12 cellular contexts compared by ENCODE assay signal in genomic region chr15:64045106-64045435, GRCh38. TPM values are rescaled to one million over a fixed set of nuclear protein-coding genes. Genes with fewer than 3 reads are reported as not detected.
DNase-seq lines count a peak whose midpoint lies in the region; ATAC-seq and TF ChIP-seq lines count a peak whose summit lies in the region.
"Had no signal": no experiment of that assay in that cellular context is flagged by ENCODE, and none has a peak within 500 bp of the region (broad histone marks: within the 10 kb centered on the region; RNA-seq: fewer than 3 reads in every experiment).

No MANE protein-coding gene starts in this region.

- H3K36me3 Mint-ChIP-seq in CD14-positive monocyte: peaks cover 0 to 4% of the 10 kb centered on the region in 2 donors
- H3K36me3 Mint-ChIP-seq in osteocyte (ENCODE audit: unreplicated experiment): peaks cover 5% of the 10 kb centered on the region

- H3K4me3 Mint-ChIP-seq in CD14-positive monocyte: peak overlapping the region; percentile 64 to 80
- H3K4me3 Mint-ChIP-seq in osteocyte (ENCODE audit: unreplicated experiment): peak overlapping the region; percentile 72

- no peak for DNase-seq in CD14-positive monocyte (ENCODE audit: low spot score)
- DNase-seq in HCT116 (ENCODE audit: low read depth, low spot score): no peak
- no peak for DNase-seq in epithelial cell of esophagus (ENCODE audit: low read depth)
- DNase-seq in osteocyte (ENCODE audit: extremely low spot score, unreplicated experiment): no peak
- no peak for DNase-seq in SKM-1 (lab: John Stamatoyannopoulos, UW; ENCODE audit: unreplicated experiment)
- DNase-seq in GM10248 (ENCODE audit: extremely low spot score): no peak
- no peak for DNase-seq in ovary
- DNase-seq: NCI-H1930; stimulated activated CD4-positive, alpha-beta T cell treated with anti-CD3 and anti-CD28 coated beads, Interleukin-4, amount 100 ng/mL, for 24 hours; trophoblast cell had no signal

- H3K36me3 ChIP-seq in HCT116 (ENCODE audit: control insufficient read depth in 1 of 2, insufficient read depth in 2 of 2, low read length in 2 of 2) (no peaks in the 10 kb centered on the region), ovary (no peaks in the 10 kb centered on the region)

- intact Hi-C loops in CD14-positive monocyte (cut with micrococcal nuclease) (no loop called here), HCT116 (cut with micrococcal nuclease) (loop anchor here (5.0 to 10.0 kb wide), 2 partner anchors 130 to 293 kb away; no protein-coding TSS in a partner anchor), ovary (cut with DNase I) (loop anchor here in 2 of 4 donors (5.0 to 10.0 kb wide), 2 partner anchors 288 to 290 kb away; no protein-coding TSS in a partner anchor)

- CTCF ChIA-PET in HCT116 (lab: Charles Lee) (interaction anchor here (2.3 kb wide), 1 partner anchor 435 kb away, joined by 17 read pairs; no protein-coding TSS in a partner anchor), GM10248 (lab: Yijun Ruan, JAX) (interaction anchor here (0.6 to 8.9 kb wide), 34 partner anchors 8 to 997 kb away, joined by 3 to 68 read pairs (median 6); no protein-coding TSS in a partner anchor)

- H3K4me1 Mint-ChIP-seq in CD14-positive monocyte (peaks cover 58% of the 10 kb centered on the region), osteocyte (ENCODE audit: unreplicated experiment) (peaks cover 29% of the 10 kb centered on the region)

- H3K79me2 ChIP-seq in HCT116 (ENCODE audit: insufficient read depth, low read length): no peaks in the 10 kb centered on the region

- no peak for TF ChIP-seq POLR2A in HCT116 (IDR thresholded peaks at IDR 0.05; ENCODE audit: borderline replicate concordance, extremely low read depth, insufficient read depth, insufficient read length)
- no peak for TF ChIP-seq POLR2A in ovary (IDR thresholded peaks at IDR 0.05)

- peaks cover 5 to 14% of the 10 kb centered on the region in 2 experiments; a peak in 2 of 4 replicates for H3K4me1 ChIP-seq in HCT116 (ENCODE audit: control insufficient read depth in 1 of 2, insufficient read depth in 2 of 2, low read length in 2 of 2)
- H3K4me1 ChIP-seq in ovary (ENCODE audit: insufficient read depth): peaks cover 13% of the 10 kb centered on the region

- POLR2A ChIA-PET in HCT116 (lab: Charles Lee) (no interaction called here), GM10248 (lab: Yijun Ruan, JAX) (interaction anchor here (0.5 to 1.0 kb wide), 2 partner anchors 49 to 144 kb away, joined by 3 read pairs; partner anchors contain the start of gene CIAO2A)

- H3K4me2 ChIP-seq in HCT116 (ENCODE audit: low read length): peak overlapping the region; percentile 76; the same call in 1 of the 2 replicates

- H2AFZ ChIP-seq in HCT116 (ENCODE audit: low read depth, low read length, poor library complexity, severe bottlenecking): no peak overlapping the region

- H3K27ac ChIP-seq in HCT116 (ENCODE audit: low read depth, low read length) (no peak overlapping the region), ovary (no peak overlapping the region)

- RAD21 ChIA-PET in HCT116 (lab: Charles Lee; ENCODE audit: low non-redundant PET in 1 of 2, low total read pairs in 2 of 2, uncharacterized antibody in 2 of 2, unreplicated experiment in 2 of 2): no interaction called here

- no peaks in the 10 kb centered on the region for H3K9me3 ChIP-seq in HCT116 (ENCODE audit: control insufficient read depth in 1 of 2, insufficient read depth in 1 of 2, low read depth in 1 of 2, low read length in 2 of 2)
- H3K9me3 ChIP-seq in ovary: no peaks in the 10 kb centered on the region
- H3K9me3 ChIP-seq: mucosa of descending colon had no signal

- no peaks in the 10 kb centered on the region for H4K20me1 ChIP-seq in HCT116 (ENCODE audit: insufficient read depth)

- H3K27me3 ChIP-seq in HCT116 (ENCODE audit: insufficient read depth, low read length): no peaks in the 10 kb centered on the region
- H3K27me3 ChIP-seq in ovary: no peaks in the 10 kb centered on the region

- no peak for TF ChIP-seq EP300 in ovary (IDR thresholded peaks at IDR 0.05)

- 86 to 92% (median 91%) methylated on average over 5 of the region's 5 CpGs for WGBS in ovary, 3 donors

- no peak for TF ChIP-seq CTCF in CD14-positive monocyte (IDR thresholded peaks at IDR 0.05)
- TF ChIP-seq CTCF in HCT116 (IDR thresholded peaks at IDR 0.05 in 2 of 3, conservative IDR thresholded peaks at IDR 0.05 in 1 of 3; ENCODE audit: borderline replicate concordance in 1 of 3, insufficient read depth in 1 of 3, low read depth in 2 of 3, low read length in 2 of 3): no peak
- TF ChIP-seq CTCF in epithelial cell of esophagus (IDR thresholded peaks at IDR 0.05; ENCODE audit: insufficient read depth, low read depth, low read length, missing control alignments): no peak
- no peak for TF ChIP-seq CTCF in osteocyte (IDR thresholded peaks at IDR 0.05)
- no peak for TF ChIP-seq CTCF in GM10248 (IDR thresholded peaks at IDR 0.05; ENCODE audit: control extremely low read depth, extremely low read depth, low read depth, missing control alignments)
- no peak for TF ChIP-seq CTCF in ovary (IDR thresholded peaks at IDR 0.05)

- no TSS peak for BruUV-seq in HCT116 (replicated peaks; lab: Mats Ljungman, UMichigan)

- H3K9me3 Mint-ChIP-seq in CD14-positive monocyte (peaks cover 0 to 2% (median 0%) of the 10 kb centered on the region in 7 donors), osteocyte (ENCODE audit: unreplicated experiment) (no peaks in the 10 kb centered on the region)

- peaks cover 28 to 45% (median 41%) of the 10 kb centered on the region in 3 donors for H3K27me3 Mint-ChIP-seq in CD14-positive monocyte (ENCODE audit: low read depth in 3 of 3)
- H3K27me3 Mint-ChIP-seq in osteocyte (ENCODE audit: unreplicated experiment): no peaks in the 10 kb centered on the region

- H3K27ac Mint-ChIP-seq in CD14-positive monocyte (peak overlapping the region in 5 of 7 donors; percentile 45 to 78 (median 54)), osteocyte (ENCODE audit: unreplicated experiment) (no peak overlapping the region)

- no peak for TF ChIP-seq RAD21 in HCT116 (IDR thresholded peaks at IDR 0.05; ENCODE audit: low read depth)

- H3K4me3 ChIP-seq in HCT116 (replicated peaks in 1 of 2; ENCODE audit: low read depth in 1 of 2, low read length in 2 of 2) (no peak overlapping the region), epithelial cell of esophagus (ENCODE audit: low read length) (peak overlapping the region; percentile 55), ovary (no peak overlapping the region)

- H3K9ac ChIP-seq in HCT116 (ENCODE audit: low read length): no peak overlapping the region

- ATAC-seq in HCT116 (no peak), HG02840 (IDR thresholded peaks at IDR 0.05; ENCODE audit: low FRiP score, unreplicated experiment) (no peak)

- no peaks in the 10 kb centered on the region for H3K9me2 ChIP-seq in HCT116 (ENCODE audit: insufficient read depth)

TF ChIP-seq in HCT116, 20 proteins besides CTCF, POLR2A, EP300 and RAD21 (continues in another document):
- TF ChIP-seq ATF3 (IDR thresholded peaks at IDR 0.05) (no peak), POLR2AphosphoS5 (IDR thresholded peaks at IDR 0.05; ENCODE audit: low read depth, low read length) (no peak), ZNF274 (IDR thresholded peaks at IDR 0.05; ENCODE audit: low read depth, low read length) (no peak), REST (IDR thresholded peaks at IDR 0.05; ENCODE audit: low read depth) (no peak)

RNA-seq across cellular contexts. Expression of gene DAPK2, which starts 1.2 kb away (rescaled TPM):
- polyA plus RNA-seq in CD14-positive monocyte: 1 to 10 TPM in 1 of 2 donors, under 1 TPM in 1; 0.59 to 2.1 TPM
- total RNA-seq in HCT116 (2021; ENCODE audit: unreplicated experiment): 4.8 TPM
- polyA plus RNA-seq in HCT116 (2012): 2.9 and 3.2 TPM in 2 replicates
- 17.6 and 17.7 TPM in 2 replicates for total RNA-seq in osteocyte
- total RNA-seq in ovary: 1 to 10 TPM in 6 of 7 donors, under 1 TPM in 1; 0.77 to 6.2 (median 1.7) TPM
- polyA plus RNA-seq in ovary: 1 to 10 TPM; 2.5 to 2.7 TPM

RNA-seq across cellular contexts. Expression of gene CIAO2A, which starts 48.6 kb away (rescaled TPM):
- polyA plus RNA-seq in CD14-positive monocyte (100 to 1,000 TPM; 261 to 265 TPM), ovary (10 to 100 TPM; 32.9 to 43.8 TPM)
- total RNA-seq in HCT116 (2021; ENCODE audit: unreplicated experiment) (69.3 TPM), osteocyte (32.6 and 33.8 TPM in 2 replicates), ovary (10 to 100 TPM; 13.2 to 34.9 (median 17.8) TPM)
- 21.0 and 37.8 TPM in 2 replicates for polyA plus RNA-seq in HCT116 (2012)

RNA-seq across cellular contexts. Expression of gene SNX1, which starts 50.7 kb away (rescaled TPM):
- 100 to 1,000 TPM; 115 TPM for polyA plus RNA-seq in CD14-positive monocyte
- 91.9 TPM for total RNA-seq in HCT116 (2021; ENCODE audit: unreplicated experiment)
- polyA plus RNA-seq in HCT116 (2012): 43.7 and 53.9 TPM in 2 replicates
- 101 and 106 TPM in 2 replicates for total RNA-seq in osteocyte
- 100 to 1,000 TPM in 5 of 7 donors, 10 to 100 TPM in 2; 57.9 to 139 (median 126) TPM for total RNA-seq in ovary
- polyA plus RNA-seq in ovary: 100 to 1,000 TPM in 1 of 2 donors, 10 to 100 TPM in 1; 51.5 to 120 TPM
